In genomic region chr1:59455206-59455605, GRCh38 we compare ENCODE assay signal across 20 cellular contexts.
DNase-seq lines count a peak whose midpoint lies in the region; ATAC-seq and TF ChIP-seq lines count a peak whose summit lies in the region.
"Had no signal": no experiment of that assay in that cellular context is flagged by ENCODE, and none has a peak within 500 bp of the region (broad histone marks: within the 10 kb centered on the region; RNA-seq: fewer than 3 reads in every experiment).

No MANE protein-coding gene starts in this region.

- H3K9me3 ChIP-seq in PC-3 (ENCODE audit: low read length): no peaks in the 10 kb centered on the region
- H3K9me3 ChIP-seq: upper lobe of right lung had no signal

- peak overlapping the region; percentile 11 for H3K27ac Mint-ChIP-seq in dendritic cell treated with granulocyte-macrophage colony-stimulating factor and Interleukin-4, amounts not matched to agents 40 ng/mL and 50 ng/mL, for 4 days
- H3K27ac Mint-ChIP-seq: nephron; stimulated activated effector memory CD8-positive, alpha-beta T cell treated with anti-CD3 and anti-CD28 coated beads, Interleukin-12 subunit alpha, Interleukin-12 subunit beta, amount 100 ng/mL, for 72 hours; T-helper 2 cell treated with Interferon-gamma antibody and Interleukin-4, amounts not matched to agents 5 μg/mL and 100 μg/mL, for 36 hours had no signal

- no peaks in the 10 kb centered on the region for H3K27me3 Mint-ChIP-seq in dendritic cell treated with granulocyte-macrophage colony-stimulating factor and Interleukin-4, amounts not matched to agents 40 ng/mL and 50 ng/mL, for 4 days

- H3K36me3 Mint-ChIP-seq in dendritic cell treated with granulocyte-macrophage colony-stimulating factor and Interleukin-4, amounts not matched to agents 40 ng/mL and 50 ng/mL, for 4 days (ENCODE audit: low read depth): no peaks in the 10 kb centered on the region
- H3K36me3 Mint-ChIP-seq: stimulated activated effector memory CD8-positive, alpha-beta T cell treated with anti-CD3 and anti-CD28 coated beads, Interleukin-12 subunit alpha, Interleukin-12 subunit beta, amount 100 ng/mL, for 72 hours had no signal

- CTCF ChIA-PET in PC-3 (lab: Charles Lee): no interaction called here

- peaks cover 37% of the 10 kb centered on the region for H3K4me1 ChIP-seq in PC-3 (ENCODE audit: insufficient read depth, low read length)
- H3K4me1 ChIP-seq: upper lobe of right lung had no signal

- 0 out of 2 replicates have a peak overlapping the region, but pooled peaks have one; percentile 4 for H2AFZ ChIP-seq in PC-3 (ENCODE audit: low read length)

- no peaks in the 10 kb centered on the region for H3K36me3 ChIP-seq in PC-3 (ENCODE audit: low read depth, low read length)
- H3K36me3 ChIP-seq: heart right ventricle, upper lobe of right lung had no signal

- peak overlapping the region; percentile 10; the same call in 1 of the 2 replicates for H3K4me2 ChIP-seq in PC-3 (ENCODE audit: low read length)

- peaks cover 27% of the 10 kb centered on the region for H3K4me1 Mint-ChIP-seq in dendritic cell treated with granulocyte-macrophage colony-stimulating factor and Interleukin-4, amounts not matched to agents 40 ng/mL and 50 ng/mL, for 4 days (ENCODE audit: low read depth)
- H3K4me1 Mint-ChIP-seq: stimulated activated effector memory CD8-positive, alpha-beta T cell treated with anti-CD3 and anti-CD28 coated beads, Interleukin-12 subunit alpha, Interleukin-12 subunit beta, amount 100 ng/mL, for 72 hours had no signal

- H3K4me3 ChIP-seq in PC-3 (ENCODE audit: low read length): no peak overlapping the region
- H3K4me3 ChIP-seq: heart right ventricle, upper lobe of right lung had no signal

- H3K4me3 Mint-ChIP-seq in dendritic cell treated with granulocyte-macrophage colony-stimulating factor and Interleukin-4, amounts not matched to agents 40 ng/mL and 50 ng/mL, for 4 days: no peak overlapping the region
- H3K4me3 Mint-ChIP-seq: activated T-cell treated with anti-CD3 and anti-CD28 coated beads, Interleukin-2, amount 50 U/mL, for 4 hours; nephron; stimulated activated effector memory CD8-positive, alpha-beta T cell treated with anti-CD3 and anti-CD28 coated beads, Interleukin-12 subunit alpha, Interleukin-12 subunit beta, amount 100 ng/mL, for 72 hours; T-helper 2 cell treated with Interferon-gamma antibody and Interleukin-4, amounts not matched to agents 5 μg/mL and 100 μg/mL, for 36 hours had no signal

- H3K9me2 ChIP-seq in PC-3 (replicated peaks; ENCODE audit: low read length): no peaks in the 10 kb centered on the region

- no peak overlapping the region for H3K9ac ChIP-seq in PC-3 (ENCODE audit: low read length)

- intact Hi-C loops in PC-3 (cut with micrococcal nuclease): no loop called here
- intact Hi-C loops in dendritic cell treated with granulocyte-macrophage colony-stimulating factor and Interleukin-4, amounts not matched to agents 40 ng/mL and 50 ng/mL, for 4 days (cut with micrococcal nuclease): no loop called here

- H3K9me3 Mint-ChIP-seq in dendritic cell treated with granulocyte-macrophage colony-stimulating factor and Interleukin-4, amounts not matched to agents 40 ng/mL and 50 ng/mL, for 4 days: peaks cover 19% of the 10 kb centered on the region

- no TSS peak for BruUV-seq in PC-3 (replicated peaks; lab: Mats Ljungman, UMichigan)

- POLR2A ChIA-PET in PC-3 (lab: Charles Lee; ENCODE audit: unreplicated experiment): no interaction called here

- no peaks in the 10 kb centered on the region for H3F3A ChIP-seq in PC-3 (ENCODE audit: low read length, unreplicated experiment)

- peak; percentile 28 for DNase-seq in CD1c-positive myeloid dendritic cell (ENCODE audit: extremely low spot score)
- DNase-seq in PC-3: peak; percentile 78
- peak; percentile 86 for DNase-seq in kidney tubule cell (ENCODE audit: low spot score)
- no peak for DNase-seq in caudate nucleus (lab: John Stamatoyannopoulos, UW)
- no peak for DNase-seq in DMS79 (lab: John Stamatoyannopoulos, UW)
- no peak for DNase-seq in hypothalamus (lab: John Stamatoyannopoulos, UW)
- DNase-seq: activated CD4-positive, alpha-beta T cell treated with anti-CD3 and anti-CD28 coated beads for 4 hours; activated T-cell treated with anti-CD3 and anti-CD28 coated beads, Interleukin-2, amount 50 U/mL, for 4 hours; C1 segment of cervical spinal cord; heart right ventricle; NCI-H2029; NCI-H526 treated with DMSO at 0.1 percent for 48 hours; right cardiac atrium; stimulated activated CD4-positive, alpha-beta T cell treated with anti-CD3 and anti-CD28 coated beads, Interleukin-4, amount 100 ng/mL, for 24 hours; upper lobe of right lung had no signal

- H3K27me3 ChIP-seq in PC-3 (ENCODE audit: low read length): no peaks in the 10 kb centered on the region
- H3K27me3 ChIP-seq: heart right ventricle, upper lobe of right lung had no signal

- TF ChIP-seq CTCF in PC-3 (conservative IDR thresholded peaks at IDR 0.05; ENCODE audit: low read depth, low read length): no peak

- ATAC-seq in PC-3 (peak; percentile 86), GM19467 (IDR thresholded peaks at IDR 0.05; ENCODE audit: unreplicated experiment) (no peak)
- ATAC-seq: activated T-cell treated with anti-CD3 and anti-CD28 coated beads, Interleukin-2, amount 50 U/mL, for 4 hours; heart right ventricle; right cardiac atrium; stimulated activated effector memory CD8-positive, alpha-beta T cell treated with anti-CD3 and anti-CD28 coated beads, Interleukin-12 subunit alpha, Interleukin-12 subunit beta, amount 100 ng/mL, for 72 hours; upper lobe of right lung had no signal

- H4K20me1 ChIP-seq in PC-3 (ENCODE audit: low read length): no peaks in the 10 kb centered on the region

- no peaks in the 10 kb centered on the region for H3K79me2 ChIP-seq in PC-3 (ENCODE audit: low read length)

- H3K27ac ChIP-seq in PC-3 (ENCODE audit: low read length) (peak overlapping the region; percentile 34), caudate nucleus (ENCODE audit: low read depth, low read length) (no peak overlapping the region)
- H3K27ac ChIP-seq: heart right ventricle, upper lobe of right lung had no signal

Comparison
In these comparisons a context has a peak if more than half of its experiments do, and no peak if none do; other contexts are left out.
1. DNase-seq: peak in CD1c-positive myeloid dendritic cell (single experiment), PC-3 (single experiment) and kidney tubule cell (single experiment); none in caudate nucleus (0 of 61), DMS79 (single experiment) and hypothalamus (0 of 51).